ENCODE assay signal across 1 cellular context in genomic region chr6:56637640-56638039, GRCh38.
TF ChIP-seq lines count a peak whose summit lies in the region.

No MANE protein-coding gene starts in this region.

TF ChIP-seq in GM23338, 12 proteins besides CTCF, POLR2A, EP300 and RAD21 (continued from another document):
- TF ChIP-seq ETS1 (IDR thresholded peaks at IDR 0.05) (no peak), EZH2 (IDR thresholded peaks at IDR 0.05; ENCODE audit: low read depth, unreplicated experiment) (no peak), STAT1 (IDR thresholded peaks at IDR 0.05; ENCODE audit: unreplicated experiment) (no peak), POLR2AphosphoS5 (IDR thresholded peaks at IDR 0.05; ENCODE audit: low read depth) (no peak), NANOG (IDR thresholded peaks at IDR 0.05; ENCODE audit: borderline replicate concordance) (no peak), CREB1 (CRISPR knock-in tag; IDR thresholded peaks at IDR 0.05; ENCODE audit: low read depth) (no peak), EZH2phosphoT487 (IDR thresholded peaks at IDR 0.05; ENCODE audit: unreplicated experiment) (no peak), ZNF331 (CRISPR knock-in tag; IDR thresholded peaks at IDR 0.05; ENCODE audit: low read depth) (no peak)
